ENCODE assay signal across 20 cellular contexts in genomic region chr16:84024854-84025253, GRCh38. TPM values are rescaled to one million over a fixed set of nuclear protein-coding genes. Genes with fewer than 3 reads are reported as not detected.
DNase-seq lines count a peak whose midpoint lies in the region; ATAC-seq, FAIRE-seq and TF ChIP-seq lines count a peak whose summit lies in the region.
"Had no signal": no experiment of that assay in that cellular context is flagged by ENCODE, and none has a peak within 500 bp of the region (broad histone marks: within the 10 kb centered on the region; RNA-seq: fewer than 3 reads in every experiment).

No MANE protein-coding gene starts in this region.

- intact Hi-C loops in endothelial cell of umbilical vein (cut with micrococcal nuclease) = no loop called here

- H3K4me2 ChIP-seq in endothelial cell of umbilical vein (ENCODE audit: insufficient read depth, low read length) (no peak overlapping the region), mesenchymal stem cell (ENCODE audit: low read length, poor library complexity, severe bottlenecking) (no peak overlapping the region)

- H3K9ac ChIP-seq in endothelial cell of umbilical vein (replicated peaks; ENCODE audit: extremely low read depth, insufficient read depth, low read length) (no peak overlapping the region), mesenchymal stem cell (ENCODE audit: low read length) (peak overlapping the region; percentile 81)

- no peaks in the 10 kb centered on the region for H3K79me2 ChIP-seq in endothelial cell of umbilical vein (ENCODE audit: control insufficient read depth, insufficient read depth, low read length)

- no peak overlapping the region for H2BK5ac ChIP-seq in mesenchymal stem cell (ENCODE audit: low read depth, low read length, poor library complexity, severe bottlenecking)

- dilution Hi-C loops in endothelial cell of umbilical vein (cut with MboI; ENCODE audit: extremely low pct_ligation_motif_present, low sequenced_read_pairs) = no loop called here

- no peak overlapping the region for H2AK5ac ChIP-seq in mesenchymal stem cell (ENCODE audit: low read length, severe bottlenecking)

- no peak overlapping the region for H2BK12ac ChIP-seq in mesenchymal stem cell (ENCODE audit: low read length in 2 of 2)

- H2AFZ ChIP-seq in endothelial cell of umbilical vein (ENCODE audit: low read depth, low read length) (no peak overlapping the region), mesenchymal stem cell (ENCODE audit: low read depth, low read length) (no peak overlapping the region)

- H3K18ac ChIP-seq in mesenchymal stem cell (ENCODE audit: low read depth in 1 of 2, low read length in 2 of 2) = no peak overlapping the region

- CTCF ChIA-PET in endothelial cell of umbilical vein (lab: Charles Lee) = no interaction called here

- POLR2A ChIA-PET in endothelial cell of umbilical vein (lab: Charles Lee) = no interaction called here

- peak overlapping the region in 1 of 2 experiments; percentile 72 for H3K14ac ChIP-seq in mesenchymal stem cell (ENCODE audit: low read length in 2 of 2)

- H3K27me3 ChIP-seq in endothelial cell of umbilical vein (ENCODE audit: control insufficient read depth in 2 of 2, insufficient read depth in 2 of 2, low read length in 2 of 2) (no peaks in the 10 kb centered on the region), mesenchymal stem cell (ENCODE audit: control insufficient read depth in 1 of 2, insufficient read depth in 1 of 2, low read length in 2 of 2) (peaks cover 8 to 13% of the 10 kb centered on the region in 2 experiments)
- H3K27me3 ChIP-seq: Peyer's patch had no signal

- FAIRE-seq in endothelial cell of umbilical vein (lab: Jason Lieb, UNC) = no peak

- H3K4me3 ChIP-seq in endothelial cell of umbilical vein (replicated peaks in 1 of 3; ENCODE audit: insufficient read depth in 1 of 3, low read depth in 1 of 3, low read length in 3 of 3) = no peak overlapping the region
- no peak overlapping the region for H3K4me3 ChIP-seq in mesenchymal stem cell (ENCODE audit: insufficient read depth in 1 of 2, low read depth in 1 of 2, low read length in 2 of 2)
- H3K4me3 ChIP-seq: esophagus squamous epithelium, Peyer's patch had no signal

- H3K4ac ChIP-seq in mesenchymal stem cell (ENCODE audit: low read depth in 1 of 2, low read length in 2 of 2) = no peak overlapping the region

- H3K9me3 ChIP-seq in endothelial cell of umbilical vein (replicated peaks; ENCODE audit: control insufficient read depth, insufficient read depth, low read length) = no peaks in the 10 kb centered on the region
- H3K9me3 ChIP-seq in mesenchymal stem cell (ENCODE audit: control insufficient read depth, low read length) = peaks cover 21% of the 10 kb centered on the region

- H2BK15ac ChIP-seq in mesenchymal stem cell (ENCODE audit: low read depth, poor library complexity, severe bottlenecking) = no peak overlapping the region

- no peaks in the 10 kb centered on the region for H4K20me1 ChIP-seq in endothelial cell of umbilical vein (replicated peaks; ENCODE audit: control insufficient read depth, extremely low read depth, insufficient read depth, low read length)

- H3K23ac ChIP-seq in mesenchymal stem cell (ENCODE audit: low read length in 2 of 2) = no peak overlapping the region

- 69% methylated on average over 9 of the region's 9 CpGs for WGBS in mesenchymal stem cell

- TF ChIP-seq CTCF in endothelial cell of umbilical vein (IDR thresholded peaks at IDR 0.05; ENCODE audit: extremely low read depth in 1 of 2, insufficient read depth in 1 of 2, low read depth in 1 of 2, low read length in 2 of 2) = no peak

- no peak overlapping the region for H4K8ac ChIP-seq in mesenchymal stem cell (ENCODE audit: low read length)

- BruUV-seq in endothelial cell of umbilical vein (replicated peaks; lab: Mats Ljungman, UMichigan) = no TSS peak

- ATAC-seq in HG03139 (IDR thresholded peaks at IDR 0.05; ENCODE audit: unreplicated experiment) = no peak
- no peak for ATAC-seq in HG02938 (IDR thresholded peaks at IDR 0.05; ENCODE audit: unreplicated experiment)
- ATAC-seq: activated CD4-positive, alpha-beta T cell treated with anti-CD3 and anti-CD28 coated beads for 36 hours had no signal

- no peaks in the 10 kb centered on the region for H3K9me1 ChIP-seq in endothelial cell of umbilical vein (replicated peaks; ENCODE audit: control insufficient read depth, extremely low read depth, insufficient read depth, low read length)

- no peaks in the 10 kb centered on the region for H3K36me3 ChIP-seq in endothelial cell of umbilical vein (ENCODE audit: control insufficient read depth in 2 of 2, extremely low read depth in 1 of 2, insufficient read depth in 2 of 2, low read length in 2 of 2)
- no peaks in the 10 kb centered on the region for H3K36me3 ChIP-seq in mesenchymal stem cell (ENCODE audit: control insufficient read depth in 1 of 2, insufficient read depth in 2 of 2, low read depth in 1 of 2, low read length in 2 of 2)
- H3K36me3 ChIP-seq: esophagus squamous epithelium, Peyer's patch had no signal

- H3K4me1 ChIP-seq in endothelial cell of umbilical vein (ENCODE audit: control insufficient read depth, extremely low read depth, insufficient read depth, low read length) (no peaks in the 10 kb centered on the region), mesenchymal stem cell (ENCODE audit: control insufficient read depth, insufficient read depth, low read depth, low read length) (no peaks in the 10 kb centered on the region)
- H3K4me1 ChIP-seq: Peyer's patch had no signal

- DNase-seq in AG20443 (ENCODE audit: low spot score) = peak; percentile 68
- DNase-seq in RPMI7951 (ENCODE audit: low read depth) = peak; percentile 74
- DNase-seq in endothelial cell of umbilical vein (ENCODE audit: low read depth, low spot score) = peak; percentile 20
- DNase-seq in mesenchymal stem cell = peak; percentile 33
- DNase-seq in superior temporal gyrus (ENCODE audit: extremely low spot score) = no peak
- DNase-seq in HUDEP-2 (lab: John Stamatoyannopoulos, UW; ENCODE audit: unreplicated experiment in 76 of 76) = no peak
- DNase-seq: activated CD4-positive, alpha-beta T cell treated with anti-CD3 and anti-CD28 coated beads for 36 hours; activated naive CD4-positive, alpha-beta T cell treated with anti-CD3 and anti-CD28 coated beads, Interleukin-2, amount 10 ng/mL, durations not matched to agents 7 days and 5 days; esophagus squamous epithelium; H7; immature natural killer cell; Kasumi-1; mesendoderm; NCI-H1930; Peyer's patch; stimulated activated naive CD4-positive, alpha-beta T cell; T-helper 2 cell had no signal

- H3K79me1 ChIP-seq in mesenchymal stem cell (replicated peaks; ENCODE audit: low read length, poor library complexity, severe bottlenecking) = no peaks in the 10 kb centered on the region

- H3K27ac ChIP-seq in endothelial cell of umbilical vein (ENCODE audit: insufficient read depth, low read depth, low read length) (no peak overlapping the region), mesenchymal stem cell (ENCODE audit: low read length, poor library complexity, severe bottlenecking) (no peak overlapping the region)
- H3K27ac ChIP-seq: Peyer's patch had no signal

- no peak overlapping the region for H2BK120ac ChIP-seq in mesenchymal stem cell (ENCODE audit: low read depth, low read length)

- no peak for TF ChIP-seq POLR2A in endothelial cell of umbilical vein (IDR thresholded peaks at IDR 0.05; ENCODE audit: low read depth, low read length)

- H4K91ac ChIP-seq in mesenchymal stem cell (ENCODE audit: low read length) = no peak overlapping the region

TF ChIP-seq in endothelial cell of umbilical vein, 7 proteins besides CTCF, POLR2A, EP300 and RAD21:
- TF ChIP-seq FOS (IDR thresholded peaks at IDR 0.05; ENCODE audit: borderline replicate concordance, insufficient read depth, low read length) = peak; percentile 72
- TF ChIP-seq JUN (IDR thresholded peaks at IDR 0.05; ENCODE audit: borderline replicate concordance, insufficient read depth, insufficient read length, low read depth) = no peak

RNA-seq across cellular contexts. Expression of gene SLC38A8, which starts 17.7 kb away (rescaled TPM):
- total RNA-seq in RPMI7951 (2014; rRNA removed; shearing (Covaris generic)) = not detected in 2 replicates
- not detected in 2 replicates for total RNA-seq in endothelial cell of umbilical vein
- polyA plus RNA-seq in endothelial cell of umbilical vein = not detected in 2 replicates
- polyA plus RNA-seq in endothelial cell of umbilical vein (2011; cell fraction: cytosol; rRNA removed) = not detected in 2 replicates
- not detected in 2 replicates for polyA plus RNA-seq in endothelial cell of umbilical vein (2011; cell fraction: nucleus; rRNA removed)
- not detected in 2 replicates for polyA plus RNA-seq in endothelial cell of umbilical vein (2012)
- not detected in 2 replicates for polyA minus RNA-seq in endothelial cell of umbilical vein
- polyA minus RNA-seq in endothelial cell of umbilical vein (2011; cell fraction: cytosol; rRNA and poly(A)+ RNA removed) = not detected
- not detected in 2 replicates for polyA minus RNA-seq in endothelial cell of umbilical vein (2011; cell fraction: nucleus; rRNA and poly(A)+ RNA removed)
- not detected for polyA plus RNA-seq in mesenchymal stem cell (2013, experiment 1 of 2)
- not detected for polyA plus RNA-seq in mesenchymal stem cell (2013, experiment 2 of 2)
- total RNA-seq: activated CD4-positive, alpha-beta T cell treated with anti-CD3 and anti-CD28 coated beads for 36 hours; esophagus squamous epithelium; H7; Peyer's patch; skeletal muscle tissue had no signal
- polyA plus RNA-seq: immature natural killer cell had no signal

RNA-seq across cellular contexts. Expression of gene NECAB2, which starts 56.8 kb away (rescaled TPM):
- not detected in 2 replicates for total RNA-seq in RPMI7951 (2014; rRNA removed; shearing (Covaris generic))
- total RNA-seq in endothelial cell of umbilical vein = 0.31 TPM in 1 of 2 replicates, not detected in the other
- 0.21 and 0.26 TPM in 2 replicates for polyA plus RNA-seq in endothelial cell of umbilical vein
- polyA plus RNA-seq in endothelial cell of umbilical vein (2011; cell fraction: cytosol; rRNA removed) = 0.14 and 0.30 TPM in 2 replicates
- polyA plus RNA-seq in endothelial cell of umbilical vein (2011; cell fraction: nucleus; rRNA removed) = 0.60 and 0.66 TPM in 2 replicates
- polyA plus RNA-seq in endothelial cell of umbilical vein (2012) = 0.55 TPM in 1 of 2 replicates, not detected in the other
- polyA minus RNA-seq in endothelial cell of umbilical vein = 0.45 TPM in 1 of 2 replicates, not detected in the other
- polyA minus RNA-seq in endothelial cell of umbilical vein (2011; cell fraction: cytosol; rRNA and poly(A)+ RNA removed) = not detected
- 0.67 TPM in 1 of 2 replicates, not detected in the other for polyA minus RNA-seq in endothelial cell of umbilical vein (2011; cell fraction: nucleus; rRNA and poly(A)+ RNA removed)
- polyA plus RNA-seq in mesenchymal stem cell (2013, experiment 1 of 2) = 0.58 TPM
- 0.33 TPM for polyA plus RNA-seq in mesenchymal stem cell (2013, experiment 2 of 2)
- total RNA-seq: activated CD4-positive, alpha-beta T cell treated with anti-CD3 and anti-CD28 coated beads for 36 hours; esophagus squamous epithelium; skeletal muscle tissue had no signal
- polyA plus RNA-seq: immature natural killer cell had no signal

Comparison
In these comparisons a context has a peak if more than half of its experiments do, and no peak if none do; other contexts are left out.
1. DNase-seq: peak in AG20443 (single experiment), RPMI7951 (single experiment), endothelial cell of umbilical vein (single experiment) and mesenchymal stem cell (single experiment); none in superior temporal gyrus (single experiment) and HUDEP-2 (0 of 76).